ENCODE assay signal across 28 cellular contexts in the genomic region with DNA sequence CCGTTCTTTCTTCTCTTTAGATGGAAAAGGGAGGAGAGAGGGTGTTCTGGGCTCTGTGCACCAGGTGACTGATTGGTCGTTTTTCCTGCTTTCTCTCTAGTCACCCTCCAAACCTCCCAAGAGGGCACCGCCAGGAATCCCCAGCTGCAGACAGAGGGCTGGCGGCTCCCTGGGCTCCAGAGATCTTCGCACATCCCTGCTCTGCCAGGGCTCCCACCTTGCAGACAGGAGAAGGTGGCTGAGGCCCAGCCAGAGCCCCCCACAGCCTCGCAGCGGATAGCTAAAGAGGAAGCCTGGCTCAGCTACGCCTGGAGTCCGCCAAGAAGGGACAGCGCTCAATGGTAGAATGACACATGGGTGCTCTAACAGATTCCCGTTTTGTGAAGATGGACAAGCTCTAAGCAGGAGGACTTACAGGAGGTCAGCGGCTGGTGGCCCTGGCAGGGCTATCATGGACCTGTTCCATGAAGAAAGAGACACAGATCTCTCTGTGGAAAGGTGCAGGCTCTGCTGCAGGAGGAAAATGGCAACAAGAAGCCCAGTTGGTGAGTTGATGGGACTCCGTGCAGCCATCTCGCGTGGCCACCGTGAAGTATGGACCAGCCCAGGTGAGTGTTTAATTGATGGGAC.
"Had no signal": no experiment of that assay in that cellular context is flagged by ENCODE, and none has a peak within 500 bp of the region (broad histone marks: within the 10 kb centered on the region; RNA-seq: fewer than 3 reads in every experiment).

No MANE protein-coding gene starts in this region.

- DNase-seq: activated CD4-positive, alpha-beta memory T cell treated with anti-CD3 and anti-CD28 coated beads for 36 hours; activated CD4-positive, alpha-beta T cell treated with anti-CD3 and anti-CD28 coated beads for 36 hours; activated CD4-positive, alpha-beta T cell treated with anti-CD3 and anti-CD28 coated beads, Interleukin-2, amount 10 ng/mL, durations not matched to agents 24 days and 14 days; activated CD4-positive, CD25-positive, alpha-beta regulatory T cell; activated CD4-positive, CD25-positive, alpha-beta regulatory T cell treated with anti-CD3 and anti-CD28 coated beads, Interleukin-2, amount 50 U/mL, for 72 hours; activated CD8-positive, alpha-beta memory T cell treated with anti-CD3 and anti-CD28 coated beads, Interleukin-2, amount 10 ng/mL, durations not matched to agents 7 days and 5 days; activated CD8-positive, alpha-beta memory T cell treated with anti-CD3 and anti-CD28 coated beads, Interleukin-2, amount 50 U/mL, for 4 hours; activated CD8-positive, alpha-beta T cell treated with anti-CD3 and anti-CD28 coated beads, Interleukin-2, amount 10 ng/mL, durations not matched to agents 7 days and 5 days; activated gamma-delta T cell treated with Interleukin-2 at 50 U/mL for 16 hours; activated naive CD4-positive, alpha-beta T cell treated with Interleukin-2 at 50 U/mL for 16 hours; activated naive CD8-positive, alpha-beta T cell treated with anti-CD3 and anti-CD28 coated beads for 36 hours; activated naive CD8-positive, alpha-beta T cell treated with anti-CD3 and anti-CD28 coated beads, Interleukin-2, amount 50 U/mL, for 24 hours; activated T-cell treated with anti-CD3 and anti-CD28 coated beads, Interleukin-2, amount 50 U/mL, for 1 hour; activated T-cell treated with anti-CD3 and anti-CD28 coated beads, Interleukin-2, amount 50 U/mL, for 48 hours; adrenal gland; amygdala; body of pancreas; caudate nucleus; colonic mucosa; effector CD8-positive, alpha-beta T cell; foreskin fibroblast; T-helper 1 cell; T-helper 17 cell; T1000 had no signal

- H3K4me1 ChIP-seq: adrenal gland, body of pancreas, colonic mucosa had no signal

- H3K9me3 Mint-ChIP-seq: activated CD4-positive, alpha-beta memory T cell treated with anti-CD3 and anti-CD28 coated beads for 36 hours; activated CD4-positive, alpha-beta T cell treated with anti-CD3 and anti-CD28 coated beads, Interleukin-2, amount 10 ng/mL, durations not matched to agents 24 days and 14 days; activated naive CD4-positive, alpha-beta T cell treated with anti-CD3 and anti-CD28 coated beads, Interleukin-2, amount 50 U/mL, for 24 hours; activated naive CD8-positive, alpha-beta T cell treated with anti-CD3 and anti-CD28 coated beads for 36 hours; activated naive CD8-positive, alpha-beta T cell treated with anti-CD3 and anti-CD28 coated beads, Interleukin-2, amount 50 U/mL, for 24 hours; activated T-helper 1 cell treated with anti-CD3 and anti-CD28 coated beads, Interleukin-12 subunit alpha, Interleukin-12 subunit beta, Interleukin-2, Interleukin-4 antibody, amounts not matched to agents 30 ng/mL and 10 ng/mL and 1 ng/mL, durations not matched to agents 14 hours and 24 hours and 36 hours; activated T-helper 2 cell treated with anti-CD3 and anti-CD28 coated beads, Interferon-gamma antibody, Interleukin-2, Interleukin-4, amounts not matched to agents 10 μg/mL and 5 μg/mL and 100 μg/mL, durations not matched to agents 14 hours and 24 hours and 36 hours; T-helper 2 cell treated with Interferon-gamma antibody and Interleukin-4, amounts not matched to agents 5 μg/mL and 100 μg/mL, for 36 hours had no signal

- H3K4me1 Mint-ChIP-seq: activated CD4-positive, alpha-beta T cell treated with anti-CD3 and anti-CD28 coated beads for 36 hours; activated CD4-positive, alpha-beta T cell treated with anti-CD3 and anti-CD28 coated beads, Interleukin-2, amount 10 ng/mL, durations not matched to agents 24 days and 14 days; activated naive CD4-positive, alpha-beta T cell treated with anti-CD3 and anti-CD28 coated beads, Interleukin-2, amount 50 U/mL, for 24 hours; activated naive CD8-positive, alpha-beta T cell treated with anti-CD3 and anti-CD28 coated beads for 36 hours; activated naive CD8-positive, alpha-beta T cell treated with anti-CD3 and anti-CD28 coated beads, Interleukin-2, amount 50 U/mL, for 24 hours; T-helper 17 cell had no signal

- H3K27me3 Mint-ChIP-seq: activated CD4-positive, alpha-beta T cell treated with anti-CD3 and anti-CD28 coated beads, Interleukin-2, amount 10 ng/mL, durations not matched to agents 24 days and 14 days; activated CD8-positive, alpha-beta memory T cell treated with anti-CD3 and anti-CD28 coated beads, Interleukin-2, amount 10 ng/mL, durations not matched to agents 7 days and 5 days had no signal

- H3K36me3 ChIP-seq: adrenal gland, colonic mucosa had no signal

- H3K9me3 ChIP-seq: adrenal gland, body of pancreas, colonic mucosa had no signal

- H3K27ac Mint-ChIP-seq: activated CD4-positive, alpha-beta memory T cell treated with anti-CD3 and anti-CD28 coated beads for 36 hours; activated CD4-positive, alpha-beta T cell treated with anti-CD3 and anti-CD28 coated beads for 36 hours; activated CD4-positive, alpha-beta T cell treated with anti-CD3 and anti-CD28 coated beads, Interleukin-2, amount 10 ng/mL, durations not matched to agents 24 days and 14 days; activated CD8-positive, alpha-beta memory T cell treated with anti-CD3 and anti-CD28 coated beads, Interleukin-2, amount 10 ng/mL, durations not matched to agents 7 days and 5 days; activated CD8-positive, alpha-beta T cell treated with anti-CD3 and anti-CD28 coated beads, Interleukin-2, amount 10 ng/mL, durations not matched to agents 7 days and 5 days; activated naive CD4-positive, alpha-beta T cell treated with anti-CD3 and anti-CD28 coated beads, Interleukin-2, amount 50 U/mL, for 24 hours; activated naive CD8-positive, alpha-beta T cell treated with anti-CD3 and anti-CD28 coated beads for 36 hours; activated naive CD8-positive, alpha-beta T cell treated with anti-CD3 and anti-CD28 coated beads, Interleukin-2, amount 50 U/mL, for 24 hours; activated T-helper 1 cell treated with anti-CD3 and anti-CD28 coated beads, Interleukin-12 subunit alpha, Interleukin-12 subunit beta, Interleukin-2, Interleukin-4 antibody, amounts not matched to agents 30 ng/mL and 10 ng/mL and 1 ng/mL, durations not matched to agents 14 hours and 24 hours and 36 hours; activated T-helper 2 cell treated with anti-CD3 and anti-CD28 coated beads, Interferon-gamma antibody, Interleukin-2, Interleukin-4, amounts not matched to agents 10 μg/mL and 5 μg/mL and 100 μg/mL, durations not matched to agents 14 hours and 24 hours and 36 hours; T-helper 17 cell; T-helper 2 cell treated with Interferon-gamma antibody and Interleukin-4, amounts not matched to agents 5 μg/mL and 100 μg/mL, for 36 hours had no signal

- H3K36me3 Mint-ChIP-seq: activated CD4-positive, alpha-beta memory T cell treated with anti-CD3 and anti-CD28 coated beads for 36 hours; activated CD8-positive, alpha-beta memory T cell treated with anti-CD3 and anti-CD28 coated beads, Interleukin-2, amount 10 ng/mL, durations not matched to agents 7 days and 5 days; activated naive CD4-positive, alpha-beta T cell treated with anti-CD3 and anti-CD28 coated beads, Interleukin-2, amount 50 U/mL, for 24 hours; activated naive CD8-positive, alpha-beta T cell treated with anti-CD3 and anti-CD28 coated beads for 36 hours had no signal

- H3K27ac ChIP-seq: adrenal gland, body of pancreas, colonic mucosa had no signal

- H3K27me3 ChIP-seq: adrenal gland, colonic mucosa had no signal

- H3K4me3 Mint-ChIP-seq: activated CD4-positive, alpha-beta memory T cell treated with anti-CD3 and anti-CD28 coated beads for 36 hours; activated CD4-positive, alpha-beta T cell treated with anti-CD3 and anti-CD28 coated beads for 36 hours; activated CD4-positive, alpha-beta T cell treated with anti-CD3 and anti-CD28 coated beads, Interleukin-2, amount 10 ng/mL, durations not matched to agents 24 days and 14 days; activated CD8-positive, alpha-beta memory T cell treated with anti-CD3 and anti-CD28 coated beads, Interleukin-2, amount 10 ng/mL, durations not matched to agents 7 days and 5 days; activated CD8-positive, alpha-beta T cell treated with anti-CD3 and anti-CD28 coated beads, Interleukin-2, amount 10 ng/mL, durations not matched to agents 7 days and 5 days; activated naive CD4-positive, alpha-beta T cell treated with anti-CD3 and anti-CD28 coated beads, Interleukin-2, amount 50 U/mL, for 24 hours; activated naive CD8-positive, alpha-beta T cell treated with anti-CD3 and anti-CD28 coated beads for 36 hours; activated naive CD8-positive, alpha-beta T cell treated with anti-CD3 and anti-CD28 coated beads, Interleukin-2, amount 50 U/mL, for 24 hours; activated T-helper 1 cell treated with anti-CD3 and anti-CD28 coated beads, Interleukin-12 subunit alpha, Interleukin-12 subunit beta, Interleukin-2, Interleukin-4 antibody, amounts not matched to agents 30 ng/mL and 10 ng/mL and 1 ng/mL, durations not matched to agents 14 hours and 24 hours and 36 hours; T-helper 17 cell; T-helper 2 cell treated with Interferon-gamma antibody and Interleukin-4, amounts not matched to agents 5 μg/mL and 100 μg/mL, for 36 hours had no signal

- H3K4me3 ChIP-seq: adrenal gland, body of pancreas, colonic mucosa had no signal
